ENCODE assay signal across 1 cellular context in the genomic region with DNA sequence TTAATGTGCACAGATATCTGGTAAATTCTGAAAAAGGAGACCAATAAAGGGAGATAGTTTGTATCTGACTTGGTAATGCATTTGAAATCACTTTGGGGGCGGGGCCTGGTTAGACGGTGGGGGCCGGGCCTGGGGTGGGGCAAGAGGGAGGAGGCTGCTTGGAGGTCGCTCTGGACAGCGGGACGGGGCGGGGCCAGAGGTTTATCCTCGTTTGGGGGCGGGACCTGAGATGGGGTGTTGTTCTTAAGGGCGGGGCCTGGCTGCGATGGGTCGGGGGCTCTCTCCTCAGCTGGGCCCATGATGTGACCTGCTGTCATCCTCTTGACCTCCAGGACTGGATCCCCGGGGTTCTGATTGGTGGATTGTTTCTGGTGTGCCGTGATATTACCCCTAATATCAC.
TF ChIP-seq lines count a peak whose summit lies in the region.

No MANE protein-coding gene starts in this region.

TF ChIP-seq in K562, 482 proteins besides CTCF, POLR2A, EP300 and RAD21 (continued from another document):
- TF ChIP-seq SIN3B (IDR thresholded peaks at IDR 0.05; ENCODE audit: low read depth): no peak
- TF ChIP-seq, protein P1, sequence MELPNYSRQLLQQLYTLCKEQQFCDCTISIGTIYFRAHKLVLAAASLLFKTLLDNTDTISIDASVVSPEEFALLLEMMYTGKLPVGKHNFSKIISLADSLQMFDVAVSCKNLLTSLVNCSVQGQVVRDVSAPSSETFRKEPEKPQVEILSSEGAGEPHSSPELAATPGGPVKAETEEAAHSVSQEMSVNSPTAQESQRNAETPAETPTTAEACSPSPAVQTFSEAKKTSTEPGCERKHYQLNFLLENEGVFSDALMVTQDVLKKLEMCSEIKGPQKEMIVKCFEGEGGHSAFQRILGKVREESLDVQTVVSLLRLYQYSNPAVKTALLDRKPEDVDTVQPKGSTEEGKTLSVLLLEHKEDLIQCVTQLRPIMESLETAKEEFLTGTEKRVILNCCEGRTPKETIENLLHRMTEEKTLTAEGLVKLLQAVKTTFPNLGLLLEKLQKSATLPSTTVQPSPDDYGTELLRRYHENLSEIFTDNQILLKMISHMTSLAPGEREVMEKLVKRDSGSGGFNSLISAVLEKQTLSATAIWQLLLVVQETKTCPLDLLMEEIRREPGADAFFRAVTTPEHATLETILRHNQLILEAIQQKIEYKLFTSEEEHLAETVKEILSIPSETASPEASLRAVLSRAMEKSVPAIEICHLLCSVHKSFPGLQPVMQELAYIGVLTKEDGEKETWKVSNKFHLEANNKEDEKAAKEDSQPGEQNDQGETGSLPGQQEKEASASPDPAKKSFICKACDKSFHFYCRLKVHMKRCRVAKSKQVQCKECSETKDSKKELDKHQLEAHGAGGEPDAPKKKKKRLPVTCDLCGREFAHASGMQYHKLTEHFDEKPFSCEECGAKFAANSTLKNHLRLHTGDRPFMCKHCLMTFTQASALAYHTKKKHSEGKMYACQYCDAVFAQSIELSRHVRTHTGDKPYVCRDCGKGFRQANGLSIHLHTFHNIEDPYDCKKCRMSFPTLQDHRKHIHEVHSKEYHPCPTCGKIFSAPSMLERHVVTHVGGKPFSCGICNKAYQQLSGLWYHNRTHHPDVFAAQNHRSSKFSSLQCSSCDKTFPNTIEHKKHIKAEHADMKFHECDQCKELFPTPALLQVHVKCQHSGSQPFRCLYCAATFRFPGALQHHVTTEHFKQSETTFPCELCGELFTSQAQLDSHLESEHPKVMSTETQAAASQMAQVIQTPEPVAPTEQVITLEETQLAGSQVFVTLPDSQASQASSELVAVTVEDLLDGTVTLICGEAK (IDR thresholded peaks at IDR 0.05): no peak
- TF ChIP-seq, protein P1 (CRISPR knock-in tag; IDR thresholded peaks at IDR 0.05): no peak
- TF ChIP-seq RBM15 (IDR thresholded peaks at IDR 0.05; ENCODE audit: insufficient read depth, low read length): no peak
- no peak for TF ChIP-seq MLX (CRISPR knock-in tag; conservative IDR thresholded peaks at IDR 0.05)
